In the genomic region with DNA sequence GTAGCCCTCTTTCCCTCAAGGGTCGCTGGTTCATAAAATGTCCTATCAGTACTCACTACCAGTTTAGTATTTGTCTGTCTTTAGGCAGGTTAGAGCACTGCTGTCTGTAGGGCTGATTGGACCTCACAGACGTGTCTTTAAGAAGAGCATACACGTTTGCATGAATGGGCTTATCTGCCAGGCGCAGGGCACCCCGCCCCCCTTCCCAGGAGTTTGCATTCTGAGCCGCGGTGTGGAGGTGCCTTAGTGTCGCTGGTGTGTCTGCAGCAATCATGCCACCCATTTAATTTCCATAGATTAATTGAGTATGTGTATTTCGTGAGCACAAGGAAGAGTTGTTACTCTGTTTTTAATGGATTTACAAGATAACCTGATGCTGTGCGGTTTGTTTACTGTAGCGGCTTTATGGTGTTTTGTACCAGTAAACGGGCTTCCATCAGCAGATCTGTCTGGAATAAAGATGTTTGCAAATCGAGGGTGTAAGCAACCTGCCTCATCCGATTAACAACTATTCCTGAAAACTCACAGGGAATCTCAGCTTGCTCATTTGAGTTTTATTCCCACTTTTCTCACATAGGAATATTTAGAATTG, we compare ENCODE assay signal across 1 cellular context.
A peak's percentile ranks its signal among the peaks of the same experiment; 100 is the strongest.
TF ChIP-seq lines count a peak whose summit lies in the region.

No MANE protein-coding gene starts in this region.

TF ChIP-seq in K562, 482 proteins besides CTCF, POLR2A, EP300 and RAD21 (continued from another document):
- TF ChIP-seq, protein P1, sequence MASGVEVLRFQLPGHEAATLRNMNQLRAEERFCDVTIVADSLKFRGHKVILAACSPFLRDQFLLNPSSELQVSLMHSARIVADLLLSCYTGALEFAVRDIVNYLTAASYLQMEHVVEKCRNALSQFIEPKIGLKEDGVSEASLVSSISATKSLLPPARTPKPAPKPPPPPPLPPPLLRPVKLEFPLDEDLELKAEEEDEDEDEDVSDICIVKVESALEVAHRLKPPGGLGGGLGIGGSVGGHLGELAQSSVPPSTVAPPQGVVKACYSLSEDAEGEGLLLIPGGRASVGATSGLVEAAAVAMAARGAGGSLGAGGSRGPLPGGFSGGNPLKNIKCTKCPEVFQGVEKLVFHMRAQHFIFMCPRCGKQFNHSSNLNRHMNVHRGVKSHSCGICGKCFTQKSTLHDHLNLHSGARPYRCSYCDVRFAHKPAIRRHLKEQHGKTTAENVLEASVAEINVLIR (CRISPR knock-in tag; IDR thresholded peaks at IDR 0.05) = no peak
- TF ChIP-seq, protein P2, sequence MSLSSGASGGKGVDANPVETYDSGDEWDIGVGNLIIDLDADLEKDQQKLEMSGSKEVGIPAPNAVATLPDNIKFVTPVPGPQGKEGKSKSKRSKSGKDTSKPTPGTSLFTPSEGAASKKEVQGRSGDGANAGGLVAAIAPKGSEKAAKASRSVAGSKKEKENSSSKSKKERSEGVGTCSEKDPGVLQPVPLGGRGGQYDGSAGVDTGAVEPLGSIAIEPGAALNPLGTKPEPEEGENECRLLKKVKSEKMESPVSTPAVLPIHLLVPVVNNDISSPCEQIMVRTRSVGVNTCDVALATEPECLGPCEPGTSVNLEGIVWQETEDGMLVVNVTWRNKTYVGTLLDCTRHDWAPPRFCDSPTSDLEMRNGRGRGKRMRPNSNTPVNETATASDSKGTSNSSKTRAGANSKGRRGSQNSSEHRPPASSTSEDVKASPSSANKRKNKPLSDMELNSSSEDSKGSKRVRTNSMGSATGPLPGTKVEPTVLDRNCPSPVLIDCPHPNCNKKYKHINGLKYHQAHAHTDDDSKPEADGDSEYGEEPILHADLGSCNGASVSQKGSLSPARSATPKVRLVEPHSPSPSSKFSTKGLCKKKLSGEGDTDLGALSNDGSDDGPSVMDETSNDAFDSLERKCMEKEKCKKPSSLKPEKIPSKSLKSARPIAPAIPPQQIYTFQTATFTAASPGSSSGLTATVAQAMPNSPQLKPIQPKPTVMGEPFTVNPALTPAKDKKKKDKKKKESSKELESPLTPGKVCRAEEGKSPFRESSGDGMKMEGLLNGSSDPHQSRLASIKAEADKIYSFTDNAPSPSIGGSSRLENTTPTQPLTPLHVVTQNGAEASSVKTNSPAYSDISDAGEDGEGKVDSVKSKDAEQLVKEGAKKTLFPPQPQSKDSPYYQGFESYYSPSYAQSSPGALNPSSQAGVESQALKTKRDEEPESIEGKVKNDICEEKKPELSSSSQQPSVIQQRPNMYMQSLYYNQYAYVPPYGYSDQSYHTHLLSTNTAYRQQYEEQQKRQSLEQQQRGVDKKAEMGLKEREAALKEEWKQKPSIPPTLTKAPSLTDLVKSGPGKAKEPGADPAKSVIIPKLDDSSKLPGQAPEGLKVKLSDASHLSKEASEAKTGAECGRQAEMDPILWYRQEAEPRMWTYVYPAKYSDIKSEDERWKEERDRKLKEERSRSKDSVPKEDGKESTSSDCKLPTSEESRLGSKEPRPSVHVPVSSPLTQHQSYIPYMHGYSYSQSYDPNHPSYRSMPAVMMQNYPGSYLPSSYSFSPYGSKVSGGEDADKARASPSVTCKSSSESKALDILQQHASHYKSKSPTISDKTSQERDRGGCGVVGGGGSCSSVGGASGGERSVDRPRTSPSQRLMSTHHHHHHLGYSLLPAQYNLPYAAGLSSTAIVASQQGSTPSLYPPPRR (CRISPR knock-in tag; IDR thresholded peaks at IDR 0.05; ENCODE audit: borderline replicate concordance) = no peak
- peak; percentile 65; the same call in 1 of the 2 replicates for TF ChIP-seq MYC (IDR thresholded peaks at IDR 0.05; ENCODE audit: low read depth, low read length)
- TF ChIP-seq MYC (CRISPR knock-in tag; IDR thresholded peaks at IDR 0.05; ENCODE audit: borderline replicate concordance, low read depth) = no peak
- no peak for TF ChIP-seq KAT8 (IDR thresholded peaks at IDR 0.05; ENCODE audit: low read depth)
- 0 out of 2 replicates have a peak, but pooled peaks have one; percentile 58 for TF ChIP-seq DMBX1 (CRISPR knock-in tag; IDR thresholded peaks at IDR 0.05; ENCODE audit: borderline replicate concordance)
- no peak for TF ChIP-seq ETS2 (tag; IDR thresholded peaks at IDR 0.05; ENCODE audit: borderline replicate concordance, poor library complexity, severe bottlenecking)
- TF ChIP-seq NFIC (IDR thresholded peaks at IDR 0.05) = peak; percentile 47
- TF ChIP-seq KDM1A (IDR thresholded peaks at IDR 0.05) = peak; percentile 64 to 68; a peak in 3 of 4 replicates
- no peak for TF ChIP-seq HNRNPK (IDR thresholded peaks at IDR 0.05; ENCODE audit: low read depth, low read length, poor library complexity, severe bottlenecking)
- no peak for TF ChIP-seq ZNF3 (CRISPR knock-in tag; IDR thresholded peaks at IDR 0.05)
- TF ChIP-seq HCFC1 (IDR thresholded peaks at IDR 0.05; ENCODE audit: low read depth, low read length) = no peak; the same call in 1 of the 2 replicates
- TF ChIP-seq STAT5A (IDR thresholded peaks at IDR 0.05; ENCODE audit: borderline replicate concordance, low read length) = peak; percentile 66; the same call in 1 of the 2 replicates
- no peak for TF ChIP-seq FOXJ2 (tag; IDR thresholded peaks at IDR 0.05)
- no peak for TF ChIP-seq ZNF668 (CRISPR knock-in tag; IDR thresholded peaks at IDR 0.05)
- TF ChIP-seq KLF6 (CRISPR knock-in tag; IDR thresholded peaks at IDR 0.05; ENCODE audit: borderline replicate concordance) = no peak
- peak; percentile 70 for TF ChIP-seq GATA2 (CRISPR knock-in tag; IDR thresholded peaks at IDR 0.05)
- TF ChIP-seq SETDB1 (IDR thresholded peaks at IDR 0.05; ENCODE audit: low read length) = no peak
- no peak for TF ChIP-seq ZBTB5 (IDR thresholded peaks at IDR 0.05)
- no peak for TF ChIP-seq ZNF766 (CRISPR knock-in tag; conservative IDR thresholded peaks at IDR 0.05)
- TF ChIP-seq DPF2 (IDR thresholded peaks at IDR 0.05) = peak; percentile 89
- TF ChIP-seq ZBTB33 (CRISPR knock-in tag; IDR thresholded peaks at IDR 0.05) = no peak
- TF ChIP-seq GABPA (tag; conservative IDR thresholded peaks at IDR 0.05; ENCODE audit: low read depth) = no peak
- no peak for TF ChIP-seq MEF2D (tag; conservative IDR thresholded peaks at IDR 0.05; ENCODE audit: low read depth)
